In genomic region chrX:154542723-154543424, GRCh38 we compare ENCODE assay signal across 8 cellular contexts. TPM values are rescaled to one million over a fixed set of nuclear protein-coding genes. Genes with fewer than 3 reads are reported as not detected.
A peak's percentile ranks its signal among the peaks of the same experiment; 100 is the strongest.
DNase-seq lines count a peak whose midpoint lies in the region; ATAC-seq and TF ChIP-seq lines count a peak whose summit lies in the region.

No MANE protein-coding gene starts in this region.

- H2AFZ ChIP-seq in fibroblast of lung (ENCODE audit: low read length): no peak overlapping the region

- H3K27me3 Mint-ChIP-seq in activated CD4-positive, alpha-beta T cell treated with anti-CD3 and anti-CD28 coated beads for 36 hours: no peaks in the 10 kb centered on the region

- H3K4me1 Mint-ChIP-seq in activated CD4-positive, alpha-beta T cell treated with anti-CD3 and anti-CD28 coated beads for 36 hours: peaks cover 37% of the 10 kb centered on the region

- intact Hi-C loops in activated CD4-positive, alpha-beta T cell treated with anti-CD3 and anti-CD28 coated beads for 36 hours (cut with DNase I, micrococcal nuclease): no loop called here
- intact Hi-C loops in stomach (cut with DNase I; ENCODE audit: low total_unique reads): no loop called here

- peaks cover 31% of the 10 kb centered on the region for H3K79me2 ChIP-seq in fibroblast of lung (ENCODE audit: control insufficient read depth, insufficient read depth, low read length)

- TF ChIP-seq POLR2A in stomach (IDR thresholded peaks at IDR 0.05): no peak

- H3K4me3 ChIP-seq in fibroblast of lung (replicated peaks in 1 of 4; ENCODE audit: control extremely low read depth in 1 of 4, insufficient read depth in 1 of 4, low read depth in 3 of 4, low read length in 4 of 4): no peak overlapping the region
- peak overlapping the region in 1 of 4 donors; percentile 11 for H3K4me3 ChIP-seq in stomach
- no peak overlapping the region for H3K4me3 ChIP-seq in foreskin fibroblast (ENCODE audit: low read depth in 1 of 2, low read length in 2 of 2)

- H3K4me1 ChIP-seq in fibroblast of lung (ENCODE audit: control insufficient read depth, extremely low read depth, insufficient read depth, low read length) (peaks cover 11% of the 10 kb centered on the region), stomach (peaks cover 14 to 68% (median 28%) of the 10 kb centered on the region in 4 donors)

- TF ChIP-seq CTCF in fibroblast of lung (conservative IDR thresholded peaks at IDR 0.05 in 1 of 2, IDR thresholded peaks at IDR 0.05 in 1 of 2; ENCODE audit: low read depth in 1 of 2, low read length in 2 of 2) (no peak), stomach (IDR thresholded peaks at IDR 0.05) (no peak), foreskin fibroblast (IDR thresholded peaks at IDR 0.05; ENCODE audit: low read depth, low read length) (no peak)

- peak; percentile 46 for DNase-seq in activated CD4-positive, alpha-beta T cell treated with anti-CD3 and anti-CD28 coated beads for 36 hours
- DNase-seq in activated CD4-positive, alpha-beta T cell treated with anti-CD3 and anti-CD28 coated beads for 1 hour: no peak
- DNase-seq in UCSD-AML1 (lab: John Stamatoyannopoulos, UW; ENCODE audit: unreplicated experiment): peak; percentile 66
- DNase-seq in fibroblast of lung (ENCODE audit: low read depth in 2 of 2): no peak
- no peak for DNase-seq in stomach
- DNase-seq in foreskin fibroblast: no peak
- no peak for DNase-seq in NCI-H128 (lab: John Stamatoyannopoulos, UW; ENCODE audit: unreplicated experiment)

- no peak overlapping the region for H3K4me2 ChIP-seq in fibroblast of lung (ENCODE audit: extremely low read depth, insufficient read depth, low read length)

- H3K27ac Mint-ChIP-seq in activated CD4-positive, alpha-beta T cell treated with anti-CD3 and anti-CD28 coated beads for 36 hours: peak overlapping the region; percentile 95

- peak; percentile 16 for ATAC-seq in activated CD4-positive, alpha-beta T cell treated with anti-CD3 and anti-CD28 coated beads for 36 hours
- no peak for ATAC-seq in HG03469 (IDR thresholded peaks at IDR 0.05; ENCODE audit: unreplicated experiment)

- CTCF ChIA-PET in activated CD4-positive, alpha-beta T cell treated with anti-CD3 and anti-CD28 coated beads for 36 hours (lab: Charles Lee): interaction anchor here (0.7 to 1.0 kb wide), 2 partner anchors 16 to 428 kb away, joined by 3 to 4 read pairs; no protein-coding TSS in a partner anchor

- H3K4me3 Mint-ChIP-seq in activated CD4-positive, alpha-beta T cell treated with anti-CD3 and anti-CD28 coated beads for 36 hours: peak overlapping the region; percentile 76

- no peak for TF ChIP-seq EP300 in stomach (IDR thresholded peaks at IDR 0.05)

- no peaks in the 10 kb centered on the region for H3K9me3 Mint-ChIP-seq in activated CD4-positive, alpha-beta T cell treated with anti-CD3 and anti-CD28 coated beads for 36 hours (ENCODE audit: low read depth)

- H3K36me3 ChIP-seq in fibroblast of lung (ENCODE audit: control insufficient read depth, insufficient read depth, low read length) (peaks cover 10% of the 10 kb centered on the region), stomach (peaks cover 0 to 3% (median 0%) of the 10 kb centered on the region in 4 donors)

- POLR2A ChIA-PET in activated CD4-positive, alpha-beta T cell treated with anti-CD3 and anti-CD28 coated beads for 36 hours (lab: Charles Lee): interaction anchor here (0.6 kb wide), 1 partner anchor 13 kb away, joined by 4 read pairs; no protein-coding TSS in a partner anchor

- no peaks in the 10 kb centered on the region for H4K20me1 ChIP-seq in fibroblast of lung (ENCODE audit: control insufficient read depth, extremely low read depth, insufficient read depth, low read length)

- 52 to 61% (median 55%) methylated on average over 4 to 20 of the region's 20 CpGs for WGBS in stomach, 5 donors

- H3K36me3 Mint-ChIP-seq in activated CD4-positive, alpha-beta T cell treated with anti-CD3 and anti-CD28 coated beads for 36 hours (ENCODE audit: low read depth): peaks cover 20% of the 10 kb centered on the region

- no peaks in the 10 kb centered on the region for H3K9me3 ChIP-seq in fibroblast of lung (ENCODE audit: control insufficient read depth, insufficient read depth, low read depth, low read length)
- H3K9me3 ChIP-seq in stomach: peaks cover 0 to 13% (median 0%) of the 10 kb centered on the region in 4 donors

- H3K27me3 ChIP-seq in fibroblast of lung (ENCODE audit: control insufficient read depth, insufficient read depth, low read length) (no peaks in the 10 kb centered on the region), stomach (no peaks in the 10 kb centered on the region)

- H3K9ac ChIP-seq in fibroblast of lung (ENCODE audit: insufficient read depth, low read length): no peak overlapping the region

- H3K27ac ChIP-seq in fibroblast of lung (ENCODE audit: insufficient read depth, low read length) (peak overlapping the region; percentile 96), stomach (peak overlapping the region; percentile 34 to 86 (median 84))

RNA-seq across cellular contexts. Expression of gene G6PD, which starts 3.8 kb away (rescaled TPM):
- 10 to 100 TPM; 63.1 to 72.5 TPM for total RNA-seq in activated CD4-positive, alpha-beta T cell treated with anti-CD3 and anti-CD28 coated beads for 36 hours
- total RNA-seq in fibroblast of lung (52.1 and 86.2 TPM in 2 replicates), stomach (10 to 100 TPM; 10.3 to 41.7 (median 30.3) TPM)
- polyA plus RNA-seq in fibroblast of lung (109 and 229 TPM in 2 replicates), stomach (10 to 100 TPM; 15.6 to 22.7 (median 19.1) TPM)
- 236 and 397 TPM in 2 replicates for polyA plus RNA-seq in fibroblast of lung (2012)
- polyA minus RNA-seq in fibroblast of lung (ENCODE audit: low replicate concordance): 725 and 757 TPM in 2 replicates

RNA-seq across cellular contexts. Expression of gene IKBKG, which starts 4.5 kb away (rescaled TPM):
- total RNA-seq in activated CD4-positive, alpha-beta T cell treated with anti-CD3 and anti-CD28 coated beads for 36 hours: 10 to 100 TPM; 32.7 to 33.0 TPM
- total RNA-seq in fibroblast of lung (8.7 and 20.1 TPM in 2 replicates), stomach (10 to 100 TPM in 3 of 5 donors, 1 to 10 TPM in 2; 7.6 to 22.6 (median 14.8) TPM)
- polyA plus RNA-seq in fibroblast of lung (14.8 and 27.8 TPM in 2 replicates), stomach (10 to 100 TPM; 16.8 to 24.3 (median 18.5) TPM)
- 23.2 and 43.0 TPM in 2 replicates for polyA plus RNA-seq in fibroblast of lung (2012)
- 14.0 and 19.4 TPM in 2 replicates for polyA minus RNA-seq in fibroblast of lung (ENCODE audit: low replicate concordance)

RNA-seq across cellular contexts. Expression of gene FAM3A, which starts 26.8 kb away (rescaled TPM):
- 10 to 100 TPM; 27.6 to 30.5 TPM for total RNA-seq in activated CD4-positive, alpha-beta T cell treated with anti-CD3 and anti-CD28 coated beads for 36 hours
- 30.0 and 30.2 TPM in 2 replicates for total RNA-seq in fibroblast of lung
- polyA plus RNA-seq in fibroblast of lung: 16.5 and 17.3 TPM in 2 replicates
- polyA plus RNA-seq in fibroblast of lung (2012): 27.9 and 31.6 TPM in 2 replicates
- 20.7 and 23.7 TPM in 2 replicates for polyA minus RNA-seq in fibroblast of lung (ENCODE audit: low replicate concordance)
- total RNA-seq in stomach: 10 to 100 TPM; 21.9 to 34.4 (median 24.1) TPM
- polyA plus RNA-seq in stomach: 10 to 100 TPM; 36.3 to 61.7 (median 49.0) TPM

RNA-seq across cellular contexts. Expression of gene CTAG1A, which starts 42.1 kb away (rescaled TPM):
- total RNA-seq in activated CD4-positive, alpha-beta T cell treated with anti-CD3 and anti-CD28 coated beads for 36 hours: not detected
- total RNA-seq in fibroblast of lung (not detected in 2 replicates), stomach (not detected)
- polyA plus RNA-seq in fibroblast of lung (not detected in 2 replicates), stomach (not detected)
- polyA plus RNA-seq in fibroblast of lung (2012): not detected in 2 replicates
- polyA minus RNA-seq in fibroblast of lung (ENCODE audit: low replicate concordance): not detected in 2 replicates

RNA-seq across cellular contexts. Expression of gene SLC10A3, which starts 52.4 kb away (rescaled TPM):
- 10 to 100 TPM; 10.4 to 11.3 TPM for total RNA-seq in activated CD4-positive, alpha-beta T cell treated with anti-CD3 and anti-CD28 coated beads for 36 hours
- total RNA-seq in fibroblast of lung: 13.9 and 15.2 TPM in 2 replicates
- polyA plus RNA-seq in fibroblast of lung: 15.5 and 16.0 TPM in 2 replicates
- 26.3 and 32.6 TPM in 2 replicates for polyA plus RNA-seq in fibroblast of lung (2012)
- 19.2 and 20.2 TPM in 2 replicates for polyA minus RNA-seq in fibroblast of lung (ENCODE audit: low replicate concordance)
- total RNA-seq in stomach: 100 to 1,000 TPM in 1 of 5 donors, 10 to 100 TPM in 2, 1 to 10 TPM in 2; 4.9 to 175 (median 13.2) TPM
- 10 to 100 TPM in 2 of 3 donors, 1 to 10 TPM in 1; 9.5 to 16.7 (median 12.5) TPM for polyA plus RNA-seq in stomach

Comparison
In these comparisons a context has a peak if more than half of its experiments do, and no peak if none do; other contexts are left out.
1. DNase-seq: peak in activated CD4-positive, alpha-beta T cell treated with anti-CD3 and anti-CD28 coated beads for 36 hours (single experiment) and UCSD-AML1 (single experiment); none in activated CD4-positive, alpha-beta T cell treated with anti-CD3 and anti-CD28 coated beads for 1 hour (single experiment), fibroblast of lung (0 of 2), stomach (single experiment), foreskin fibroblast (0 of 2) and NCI-H128 (single experiment).